In genomic region chr10:12088919-12089318, GRCh38 we compare ENCODE assay signal across 13 cellular contexts. TPM values are rescaled to one million over a fixed set of nuclear protein-coding genes. Genes with fewer than 3 reads are reported as not detected.
DNase-seq lines count a peak whose midpoint lies in the region; ATAC-seq, FAIRE-seq and TF ChIP-seq lines count a peak whose summit lies in the region.
"Had no signal": no experiment of that assay in that cellular context is flagged by ENCODE, and none has a peak within 500 bp of the region (broad histone marks: within the 10 kb centered on the region; RNA-seq: fewer than 3 reads in every experiment).

No MANE protein-coding gene starts in this region.

- H2BK15ac ChIP-seq in H1 (ENCODE audit: low read length): no peak overlapping the region

- POLR2A ChIA-PET in CD8-positive, alpha-beta T cell (lab: Charles Lee): no interaction called here
- POLR2A ChIA-PET in H1 (lab: Charles Lee; ENCODE audit: partially characterized antibody): no interaction called here
- POLR2A ChIA-PET in HEK293T (lab: Yijun Ruan, JAX): no interaction called here

- no peak for ATAC-seq in CD8-positive, alpha-beta T cell
- no peak for ATAC-seq in stimulated activated naive B cell treated with anti-CD40 and anti-IgM and Interleukin-4, amounts not matched to agents 10 μg/mL and 1 μg/mL and 100 μg/mL, for 72 hours (replicated peaks)
- ATAC-seq in GM18868 (IDR thresholded peaks at IDR 0.05; ENCODE audit: unreplicated experiment): no peak
- ATAC-seq: A549, HCT116 had no signal

- no peak for TF ChIP-seq CTCF in CD8-positive, alpha-beta T cell (IDR thresholded peaks at IDR 0.05)
- no peak for TF ChIP-seq CTCF in H1 (IDR thresholded peaks at IDR 0.05; ENCODE audit: control extremely low read depth in 1 of 3, insufficient read depth in 1 of 3, low read depth in 1 of 3, low read length in 3 of 3)

- 0 out of 2 replicates have a peak overlapping the region, but pooled peaks have one; percentile 4 for H4K8ac ChIP-seq in H1 (ENCODE audit: extremely low read depth, insufficient read depth, low read length)

- H2BK12ac ChIP-seq in H1 (ENCODE audit: low read depth, low read length): no peak overlapping the region

- intact Hi-C loops in CD8-positive, alpha-beta T cell (cut with DNase I, micrococcal nuclease): no loop called here

- H3K27ac Mint-ChIP-seq in CD8-positive, alpha-beta T cell: peak overlapping the region; percentile 64
- H3K27ac Mint-ChIP-seq in stimulated activated naive B cell treated with anti-CD40 and anti-IgM and Interleukin-4, amounts not matched to agents 10 μg/mL and 1 μg/mL and 100 μg/mL, for 72 hours: peak overlapping the region; percentile 14

- H3K27me3 Mint-ChIP-seq in CD8-positive, alpha-beta T cell (ENCODE audit: low read depth): no peaks in the 10 kb centered on the region
- no peaks in the 10 kb centered on the region for H3K27me3 Mint-ChIP-seq in stimulated activated naive B cell treated with anti-CD40 and anti-IgM and Interleukin-4, amounts not matched to agents 10 μg/mL and 1 μg/mL and 100 μg/mL, for 72 hours

- H3K9me3 ChIP-seq in CD8-positive, alpha-beta T cell (ENCODE audit: low read length): no peaks in the 10 kb centered on the region
- no peaks in the 10 kb centered on the region for H3K9me3 ChIP-seq in H1 (ENCODE audit: insufficient read depth in 2 of 2, low read depth in 1 of 2, low read length in 1 of 2)
- H3K9me3 ChIP-seq in mesodermal cell (ENCODE audit: control insufficient read depth, low read length): no peaks in the 10 kb centered on the region
- H3K9me3 ChIP-seq: A549, BLaER1 had no signal

- H3K27ac ChIP-seq in CD8-positive, alpha-beta T cell (ENCODE audit: low read depth, low read length): no peak overlapping the region
- H3K27ac ChIP-seq in H1 (ENCODE audit: low read depth, low read length): no peak overlapping the region
- H3K27ac ChIP-seq in mesodermal cell (ENCODE audit: low read depth, low read length, severe bottlenecking): peak overlapping the region; percentile 8
- H3K27ac ChIP-seq: A549, BLaER1 had no signal

- no peak for TF ChIP-seq EP300 in H1 (IDR thresholded peaks at IDR 0.05; ENCODE audit: borderline replicate concordance in 1 of 2, low read depth in 2 of 2, low read length in 2 of 2)

- H3K9ac ChIP-seq in H1 (replicated peaks in 1 of 4; ENCODE audit: extremely low read depth in 1 of 4, low read depth in 3 of 4, low read length in 3 of 4): no peak overlapping the region
- H3K9ac ChIP-seq: BLaER1 had no signal

- H3K9me3 Mint-ChIP-seq in CD8-positive, alpha-beta T cell: no peaks in the 10 kb centered on the region
- no peaks in the 10 kb centered on the region for H3K9me3 Mint-ChIP-seq in stimulated activated naive B cell treated with anti-CD40 and anti-IgM and Interleukin-4, amounts not matched to agents 10 μg/mL and 1 μg/mL and 100 μg/mL, for 72 hours

- no peaks in the 10 kb centered on the region for H3K23me2 ChIP-seq in H1 (ENCODE audit: low read depth, low read length)

- no peak overlapping the region for H4K91ac ChIP-seq in H1 (replicated peaks; ENCODE audit: insufficient read length, low read length)

- no peak overlapping the region for H2BK120ac ChIP-seq in H1 (replicated peaks; ENCODE audit: low read depth, low read length)

- H3K4me1 Mint-ChIP-seq in CD8-positive, alpha-beta T cell (ENCODE audit: low read depth): no peaks in the 10 kb centered on the region
- peaks cover 2 to 25% of the 10 kb centered on the region in 2 donors for H3K4me1 Mint-ChIP-seq in stimulated activated naive B cell treated with anti-CD40 and anti-IgM and Interleukin-4, amounts not matched to agents 10 μg/mL and 1 μg/mL and 100 μg/mL, for 72 hours

- DNase-seq in CD8-positive, alpha-beta T cell: no peak
- DNase-seq in H1 (ENCODE audit: low read depth in 1 of 2, low spot score in 2 of 2): no peak
- DNase-seq in stimulated activated naive B cell treated with anti-CD40 and anti-IgM and Interleukin-4, amounts not matched to agents 10 μg/mL and 1 μg/mL and 100 μg/mL, for 72 hours: no peak
- DNase-seq in HEK293T (ENCODE audit: extremely low spot score): no peak
- no peak for DNase-seq in NCI-H446 treated with DMSO at 0.1 percent for 48 hours (lab: John Stamatoyannopoulos, UW)
- DNase-seq: DMS53, GF-D8 had no signal

- H2BK20ac ChIP-seq in H1 (ENCODE audit: low read length): no peak overlapping the region

- no peaks in the 10 kb centered on the region; the same call in 1 of the 2 replicates for H3K79me1 ChIP-seq in H1 (ENCODE audit: low read depth, low read length)

- CTCF ChIA-PET in CD8-positive, alpha-beta T cell (lab: Charles Lee): no interaction called here
- CTCF ChIA-PET in H1 (lab: Charles Lee; ENCODE audit: partially characterized antibody) (interaction anchor here (0.7 kb wide), 1 partner anchor 885 kb away, joined by 3 read pairs; no protein-coding TSS in a partner anchor), HEK293T (lab: Yijun Ruan, JAX) (no interaction called here)

- H3K23ac ChIP-seq in H1 (ENCODE audit: insufficient read length): no peak overlapping the region

- peaks cover 12% of the 10 kb centered on the region for H3K36me3 ChIP-seq in CD8-positive, alpha-beta T cell (ENCODE audit: insufficient read depth, low read length)
- peaks cover 21 to 84% (median 52%) of the 10 kb centered on the region in 4 experiments for H3K36me3 ChIP-seq in H1 (ENCODE audit: control insufficient read depth in 2 of 4, insufficient read depth in 4 of 4, low read length in 3 of 4)
- peaks cover 80% of the 10 kb centered on the region for H3K36me3 ChIP-seq in mesodermal cell (ENCODE audit: control insufficient read depth, insufficient read depth, low read length)

- no peaks in the 10 kb centered on the region for H3K79me2 ChIP-seq in H1 (ENCODE audit: control insufficient read depth in 1 of 2, insufficient read depth in 2 of 2, low read length in 2 of 2)

- H2AK5ac ChIP-seq in H1 (ENCODE audit: low read depth, low read length): no peak overlapping the region

- no peak overlapping the region for H3K4me3 ChIP-seq in CD8-positive, alpha-beta T cell (ENCODE audit: low read depth, low read length)
- H3K4me3 ChIP-seq in H1 (ENCODE audit: extremely low read depth in 1 of 4, insufficient read depth in 2 of 4, low read depth in 3 of 4, low read length in 4 of 4) (no peak overlapping the region), mesodermal cell (ENCODE audit: extremely low read depth, insufficient read depth, low read length, poor library complexity, severe bottlenecking) (no peak overlapping the region)
- H3K4me3 ChIP-seq: A549, BLaER1 had no signal

- H3K14ac ChIP-seq in H1 (ENCODE audit: insufficient read length): no peak overlapping the region

- H3K56ac ChIP-seq in H1 (replicated peaks; ENCODE audit: insufficient read length, low read depth, low read length): no peak overlapping the region

- H3K4ac ChIP-seq in H1 (replicated peaks; ENCODE audit: insufficient read length, low read depth, low read length): no peak overlapping the region

- no peak for TF ChIP-seq RAD21 in H1 (IDR thresholded peaks at IDR 0.05 in 1 of 2, conservative IDR thresholded peaks at IDR 0.05 in 1 of 2; ENCODE audit: low read depth in 2 of 2, low read length in 2 of 2)

- no peak for FAIRE-seq in H1 (lab: Jason Lieb, UNC)
- FAIRE-seq: A549, H54 had no signal

- no peak overlapping the region for H3K18ac ChIP-seq in H1 (ENCODE audit: extremely low read depth, low read length)

- H2BK5ac ChIP-seq in H1 (ENCODE audit: low read depth, low read length): no peak overlapping the region

- H3K4me1 ChIP-seq in CD8-positive, alpha-beta T cell (ENCODE audit: insufficient read depth, low read length): no peaks in the 10 kb centered on the region
- H3K4me1 ChIP-seq in H1 (replicated peaks in 1 of 4; ENCODE audit: control insufficient read depth in 3 of 4, insufficient read depth in 4 of 4, low read length in 3 of 4) (no peaks in the 10 kb centered on the region), mesodermal cell (ENCODE audit: control insufficient read depth, insufficient read depth, low read length, poor library complexity, severe bottlenecking) (no peaks in the 10 kb centered on the region)
- H3K4me1 ChIP-seq: A549, BLaER1 had no signal

- no peak overlapping the region for H3K4me3 Mint-ChIP-seq in CD8-positive, alpha-beta T cell
- no peak overlapping the region for H3K4me3 Mint-ChIP-seq in stimulated activated naive B cell treated with anti-CD40 and anti-IgM and Interleukin-4, amounts not matched to agents 10 μg/mL and 1 μg/mL and 100 μg/mL, for 72 hours

- no peaks in the 10 kb centered on the region for H4K20me1 ChIP-seq in H1 (replicated peaks in 1 of 2; ENCODE audit: control insufficient read depth in 1 of 2, insufficient read depth in 2 of 2, low read length in 2 of 2)
- H4K20me1 ChIP-seq: BLaER1 had no signal

- H3K27me3 ChIP-seq in CD8-positive, alpha-beta T cell (ENCODE audit: insufficient read depth, low read length): no peaks in the 10 kb centered on the region
- no peaks in the 10 kb centered on the region for H3K27me3 ChIP-seq in H1 (replicated peaks in 1 of 4; ENCODE audit: control insufficient read depth in 3 of 4, extremely low read depth in 1 of 4, insufficient read depth in 3 of 4, low read length in 3 of 4)
- H3K27me3 ChIP-seq: BLaER1 had no signal

- no peak overlapping the region for H3K4me2 ChIP-seq in H1 (ENCODE audit: insufficient read depth in 1 of 2, low read depth in 2 of 2, low read length in 2 of 2)
- H3K4me2 ChIP-seq: A549, BLaER1 had no signal

- no peak overlapping the region for H4K5ac ChIP-seq in H1 (ENCODE audit: insufficient read length, low read depth, low read length)

- TF ChIP-seq POLR2A in H1 (IDR thresholded peaks at IDR 0.05; ENCODE audit: control extremely low read depth in 1 of 2, low read depth in 2 of 2, low read length in 2 of 2): no peak

- WGBS in H1 (ENCODE audit: extremely low coverage in 1 of 2, insufficient coverage in 1 of 2, insufficient read length in 1 of 2, insufficient replicate concordance in 2 of 2, low coverage in 1 of 2, low lambda C conversion rate in 2 of 2, missing lambda C conversion rate in 1 of 2), 2 experiments: 96% methylated on average over 14 of the region's 14 CpGs; no CpG with 5 or more reads in 1 of the 2 experiments
- WGBS in mesodermal cell (ENCODE audit: insufficient coverage in 2 of 2), 2 experiments: 96 to 98% methylated on average over 14 of the region's 14 CpGs

- no peak overlapping the region for H2AFZ ChIP-seq in H1 (ENCODE audit: low read length)

- H3K36me3 Mint-ChIP-seq in CD8-positive, alpha-beta T cell: peaks cover 73% of the 10 kb centered on the region
- H3K36me3 Mint-ChIP-seq in stimulated activated naive B cell treated with anti-CD40 and anti-IgM and Interleukin-4, amounts not matched to agents 10 μg/mL and 1 μg/mL and 100 μg/mL, for 72 hours: peaks cover 39 to 49% of the 10 kb centered on the region in 2 donors

RNA-seq across cellular contexts. Expression of gene DHTKD1, which starts 20.2 kb away (rescaled TPM):
- 1 to 10 TPM; 6.6 TPM for total RNA-seq in CD8-positive, alpha-beta T cell
- total RNA-seq in H1 (2021; fragmentation: NEBNext Ultra II Directional; extraction: Animal tissue kit (Norgen Biotek cat#: 25700)): 49.8 and 50.7 TPM in 2 replicates
- polyA plus RNA-seq in H1 (2011; rRNA removed): 74.6 and 74.9 TPM in 2 replicates
- polyA plus RNA-seq in H1 (2011; cell fraction: cytosol; rRNA removed): 65.6 TPM
- 48.6 TPM for polyA plus RNA-seq in H1 (2011; cell fraction: nucleus; rRNA removed)
- 25.9 to 32.6 TPM (median 27.3 TPM) in 4 replicates for polyA plus RNA-seq in H1 (2012, experiment 1 of 2)
- polyA plus RNA-seq in H1 (2012, experiment 2 of 2): 9.4 TPM
- 27.1 TPM for polyA plus RNA-seq in H1 (2013, experiment 1 of 2)
- polyA plus RNA-seq in H1 (2013, experiment 2 of 2): 26.4 TPM
- 109 and 134 TPM in 2 replicates for polyA minus RNA-seq in H1 (2011; rRNA and poly(A)+ RNA removed)
- 93.7 TPM for polyA minus RNA-seq in H1 (2011; cell fraction: cytosol; rRNA and poly(A)+ RNA removed)
- 62.4 TPM for polyA minus RNA-seq in H1 (2011; cell fraction: nucleus; rRNA and poly(A)+ RNA removed)
- 20.9 TPM for polyA plus RNA-seq in mesodermal cell (2013, experiment 1 of 2)
- polyA plus RNA-seq in mesodermal cell (2013, experiment 2 of 2): 17.4 TPM

RNA-seq across cellular contexts. Expression of gene SEC61A2, which starts 40.6 kb away (rescaled TPM):
- 10 to 100 TPM; 10.2 to 14.5 TPM for total RNA-seq in CD8-positive, alpha-beta T cell
- total RNA-seq in H1 (2021; fragmentation: NEBNext Ultra II Directional; extraction: Animal tissue kit (Norgen Biotek cat#: 25700)): 14.5 and 18.2 TPM in 2 replicates
- 13.7 and 19.2 TPM in 2 replicates for polyA plus RNA-seq in H1 (2011; rRNA removed)
- 19.2 TPM for polyA plus RNA-seq in H1 (2011; cell fraction: cytosol; rRNA removed)
- 12.2 TPM for polyA plus RNA-seq in H1 (2011; cell fraction: nucleus; rRNA removed)
- 12.6 to 16.6 TPM (median 15.0 TPM) in 4 replicates for polyA plus RNA-seq in H1 (2012, experiment 1 of 2)
- polyA plus RNA-seq in H1 (2012, experiment 2 of 2): 16.3 TPM
- 22.7 TPM for polyA plus RNA-seq in H1 (2013, experiment 1 of 2)
- 27.8 TPM for polyA plus RNA-seq in H1 (2013, experiment 2 of 2)
- 15.7 and 25.8 TPM in 2 replicates for polyA minus RNA-seq in H1 (2011; rRNA and poly(A)+ RNA removed)
- polyA minus RNA-seq in H1 (2011; cell fraction: cytosol; rRNA and poly(A)+ RNA removed): 8.3 TPM
- polyA minus RNA-seq in H1 (2011; cell fraction: nucleus; rRNA and poly(A)+ RNA removed): 24.3 TPM
- 30.2 TPM for polyA plus RNA-seq in mesodermal cell (2013, experiment 1 of 2)
- 20.0 TPM for polyA plus RNA-seq in mesodermal cell (2013, experiment 2 of 2)

RNA-seq across cellular contexts. Expression of gene UPF2, which starts 46.3 kb away (rescaled TPM):
- total RNA-seq in CD8-positive, alpha-beta T cell: 10 to 100 TPM; 12.7 to 14.3 TPM
- total RNA-seq in H1 (2021; fragmentation: NEBNext Ultra II Directional; extraction: Animal tissue kit (Norgen Biotek cat#: 25700)): 32.8 and 33.6 TPM in 2 replicates
- 4.1 and 6.2 TPM in 2 replicates for polyA plus RNA-seq in H1 (2011; rRNA removed)
- 11.5 TPM for polyA plus RNA-seq in H1 (2011; cell fraction: cytosol; rRNA removed)
- 6.3 TPM for polyA plus RNA-seq in H1 (2011; cell fraction: nucleus; rRNA removed)
- 17.7 to 34.9 TPM (median 21.2 TPM) in 4 replicates for polyA plus RNA-seq in H1 (2012, experiment 1 of 2)
- 1.4 TPM for polyA plus RNA-seq in H1 (2012, experiment 2 of 2)
- polyA plus RNA-seq in H1 (2013, experiment 1 of 2): 32.5 TPM
- polyA plus RNA-seq in H1 (2013, experiment 2 of 2): 35.1 TPM
- polyA minus RNA-seq in H1 (2011; rRNA and poly(A)+ RNA removed): 11.7 and 17.0 TPM in 2 replicates
- 9.9 TPM for polyA minus RNA-seq in H1 (2011; cell fraction: cytosol; rRNA and poly(A)+ RNA removed)
- polyA minus RNA-seq in H1 (2011; cell fraction: nucleus; rRNA and poly(A)+ RNA removed): 19.1 TPM
- 12.4 TPM for polyA plus RNA-seq in mesodermal cell (2013, experiment 1 of 2)
- 14.2 TPM for polyA plus RNA-seq in mesodermal cell (2013, experiment 2 of 2)
